ENCODE assay signal across 8 cellular contexts in the genomic region with DNA sequence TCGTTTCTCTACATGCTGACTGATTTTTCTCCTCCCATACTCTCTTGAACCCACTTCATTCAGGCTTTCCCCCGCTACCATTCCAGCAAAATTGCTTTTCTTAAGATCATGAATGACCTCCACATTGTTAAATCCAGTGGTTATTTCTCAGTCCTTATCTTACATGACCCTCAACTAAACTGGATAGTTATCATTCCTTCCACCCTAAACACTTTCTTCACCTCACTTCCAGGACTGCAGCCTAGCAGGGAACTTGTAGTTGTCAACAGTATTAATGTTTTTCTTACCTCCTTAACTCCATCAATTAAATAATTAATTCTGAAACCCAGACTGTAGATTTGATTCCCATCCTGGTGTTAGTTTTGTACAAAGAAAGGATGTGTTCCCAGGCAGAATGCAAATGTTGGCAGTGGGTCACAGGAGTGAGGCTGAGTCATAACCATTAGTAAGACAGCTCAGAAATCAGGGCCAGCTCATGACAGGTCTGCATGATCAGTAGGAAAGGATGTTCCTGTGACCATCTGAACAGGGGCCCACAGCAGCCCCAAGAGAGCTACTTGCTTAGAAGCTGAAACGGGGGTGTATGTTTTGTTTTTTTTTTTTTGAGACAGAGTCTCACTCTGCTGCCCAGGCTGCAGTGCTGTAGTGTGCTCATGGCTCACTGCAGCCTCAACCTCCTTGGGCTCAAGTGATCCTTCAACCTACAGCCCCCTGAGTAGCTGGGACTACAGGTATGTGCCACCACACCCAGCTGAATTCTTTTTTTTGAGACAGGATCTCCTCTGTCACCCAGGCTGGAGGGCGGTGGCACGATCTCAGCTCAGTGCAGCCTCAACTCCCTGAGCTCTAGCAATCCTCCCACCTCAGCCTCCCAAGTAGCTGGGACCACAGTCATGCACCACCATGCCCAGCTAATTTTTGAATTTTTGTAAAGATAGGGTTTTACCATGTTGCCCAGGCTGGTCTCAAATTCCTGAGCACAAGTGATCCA. TPM values are rescaled to one million over a fixed set of nuclear protein-coding genes. Genes with fewer than 3 reads are reported as not detected.
DNase-seq lines count a peak whose midpoint lies in the region; ATAC-seq and TF ChIP-seq lines count a peak whose summit lies in the region.

No MANE protein-coding gene starts in this region.

- no peaks in the 10 kb centered on the region for H3K9me3 Mint-ChIP-seq in natural killer cell

- peaks cover 5 to 6% of the 10 kb centered on the region in 2 donors for H3K4me1 Mint-ChIP-seq in natural killer cell

- DNase-seq in SKM-1 treated with dmso at 0.1 percent for 144 hours (lab: John Stamatoyannopoulos, UW; ENCODE audit: unreplicated experiment): peak; percentile 4
- DNase-seq in SKM-1 (lab: John Stamatoyannopoulos, UW; ENCODE audit: unreplicated experiment): no peak
- DNase-seq in GOT3 (lab: John Stamatoyannopoulos, UW): peak; percentile 14
- DNase-seq in M059J (ENCODE audit: low read depth): peak; percentile 95
- DNase-seq in dermis blood vessel endothelial cell: peak; percentile 95
- no peak for DNase-seq in sciatic nerve (ENCODE audit: low spot score)
- no peak for DNase-seq in natural killer cell
- no peak for DNase-seq in activated CD4-positive, alpha-beta T cell treated with anti-CD3 and anti-CD28 coated beads, Interleukin-2, amount 50 U/mL, for 4 hours

- intact Hi-C loops in sciatic nerve (cut with DNase I) (no loop called here), natural killer cell (cut with micrococcal nuclease) (no loop called here)

- peaks cover 6 to 22% of the 10 kb centered on the region in 2 donors for H3K27me3 Mint-ChIP-seq in natural killer cell (ENCODE audit: low read depth in 2 of 2)

- ATAC-seq in sciatic nerve (peak; percentile 40), natural killer cell (no peak)

- H3K36me3 Mint-ChIP-seq in natural killer cell: no peaks in the 10 kb centered on the region

- TF ChIP-seq CTCF in natural killer cell (IDR thresholded peaks at IDR 0.05): no peak

- peak overlapping the region in 1 of 2 donors; percentile 35 for H3K27ac Mint-ChIP-seq in natural killer cell

- no peak overlapping the region for H3K4me3 Mint-ChIP-seq in natural killer cell

RNA-seq across cellular contexts. Expression of gene BCL2L10, which starts 9.1 kb away (rescaled TPM):
- not detected in 2 replicates for total RNA-seq in M059J (2014; rRNA removed; shearing (Covaris generic))
- total RNA-seq in dermis blood vessel endothelial cell (0.51 and 1.7 TPM in 2 replicates), sciatic nerve (not detected), natural killer cell (under 1 TPM in 1 of 3 donors, not detected in 2; 0.45 TPM)

Comparison
In these comparisons a context has a peak if more than half of its experiments do, and no peak if none do; other contexts are left out.
1. DNase-seq: peak in SKM-1 treated with dmso at 0.1 percent for 144 hours (single experiment), GOT3 (single experiment), M059J (single experiment) and dermis blood vessel endothelial cell (single experiment); none in SKM-1 (single experiment), sciatic nerve (single experiment), natural killer cell (single experiment) and activated CD4-positive, alpha-beta T cell treated with anti-CD3 and anti-CD28 coated beads, Interleukin-2, amount 50 U/mL, for 4 hours (0 of 2).